1 cellular context compared by ENCODE assay signal in genomic region chr18:9136315-9137141, GRCh38.
TF ChIP-seq lines count a peak whose summit lies in the region.

TSS of gene ANKRD12 (plus strand) at chr18:9136781. CDS start at chr18:9182433, 45,652 bp downstream.

TF ChIP-seq in GM12878, 131 proteins besides CTCF, POLR2A, EP300 and RAD21 (continued from another document and continues in another):
- no peak for TF ChIP-seq ZBTB4 (CRISPR knock-in tag; IDR thresholded peaks at IDR 0.05)
- TF ChIP-seq, protein P1, sequence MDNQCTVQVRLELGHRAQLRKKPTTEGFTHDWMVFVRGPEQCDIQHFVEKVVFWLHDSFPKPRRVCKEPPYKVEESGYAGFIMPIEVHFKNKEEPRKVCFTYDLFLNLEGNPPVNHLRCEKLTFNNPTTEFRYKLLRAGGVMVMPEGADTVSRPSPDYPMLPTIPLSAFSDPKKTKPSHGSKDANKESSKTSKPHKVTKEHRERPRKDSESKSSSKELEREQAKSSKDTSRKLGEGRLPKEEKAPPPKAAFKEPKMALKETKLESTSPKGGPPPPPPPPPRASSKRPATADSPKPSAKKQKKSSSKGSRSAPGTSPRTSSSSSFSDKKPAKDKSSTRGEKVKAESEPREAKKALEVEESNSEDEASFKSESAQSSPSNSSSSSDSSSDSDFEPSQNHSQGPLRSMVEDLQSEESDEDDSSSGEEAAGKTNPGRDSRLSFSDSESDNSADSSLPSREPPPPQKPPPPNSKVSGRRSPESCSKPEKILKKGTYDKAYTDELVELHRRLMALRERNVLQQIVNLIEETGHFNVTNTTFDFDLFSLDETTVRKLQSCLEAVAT (IDR thresholded peaks at IDR 0.05), result peak; percentile 69
- no peak for TF ChIP-seq ZNF622 (IDR thresholded peaks at IDR 0.05)
- peak; percentile 68; the same call in 1 of the 3 replicates for TF ChIP-seq POU2F2 (IDR thresholded peaks at IDR 0.05; ENCODE audit: borderline replicate concordance, low read depth, low read length)
- no peak for TF ChIP-seq NFXL1 (IDR thresholded peaks at IDR 0.05; ENCODE audit: borderline replicate concordance)
- TF ChIP-seq, protein P2, sequence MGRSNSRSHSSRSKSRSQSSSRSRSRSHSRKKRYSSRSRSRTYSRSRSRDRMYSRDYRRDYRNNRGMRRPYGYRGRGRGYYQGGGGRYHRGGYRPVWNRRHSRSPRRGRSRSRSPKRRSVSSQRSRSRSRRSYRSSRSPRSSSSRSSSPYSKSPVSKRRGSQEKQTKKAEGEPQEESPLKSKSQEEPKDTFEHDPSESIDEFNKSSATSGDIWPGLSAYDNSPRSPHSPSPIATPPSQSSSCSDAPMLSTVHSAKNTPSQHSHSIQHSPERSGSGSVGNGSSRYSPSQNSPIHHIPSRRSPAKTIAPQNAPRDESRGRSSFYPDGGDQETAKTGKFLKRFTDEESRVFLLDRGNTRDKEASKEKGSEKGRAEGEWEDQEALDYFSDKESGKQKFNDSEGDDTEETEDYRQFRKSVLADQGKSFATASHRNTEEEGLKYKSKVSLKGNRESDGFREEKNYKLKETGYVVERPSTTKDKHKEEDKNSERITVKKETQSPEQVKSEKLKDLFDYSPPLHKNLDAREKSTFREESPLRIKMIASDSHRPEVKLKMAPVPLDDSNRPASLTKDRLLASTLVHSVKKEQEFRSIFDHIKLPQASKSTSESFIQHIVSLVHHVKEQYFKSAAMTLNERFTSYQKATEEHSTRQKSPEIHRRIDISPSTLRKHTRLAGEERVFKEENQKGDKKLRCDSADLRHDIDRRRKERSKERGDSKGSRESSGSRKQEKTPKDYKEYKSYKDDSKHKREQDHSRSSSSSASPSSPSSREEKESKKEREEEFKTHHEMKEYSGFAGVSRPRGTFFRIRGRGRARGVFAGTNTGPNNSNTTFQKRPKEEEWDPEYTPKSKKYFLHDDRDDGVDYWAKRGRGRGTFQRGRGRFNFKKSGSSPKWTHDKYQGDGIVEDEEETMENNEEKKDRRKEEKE (IDR thresholded peaks at IDR 0.05), result peak; percentile 90
- TF ChIP-seq TARDBP (IDR thresholded peaks at IDR 0.05; ENCODE audit: borderline replicate concordance), result peak; percentile 24; the same call in 1 of the 2 replicates
- no peak for TF ChIP-seq ZBTB33 (IDR thresholded peaks at IDR 0.05)
- TF ChIP-seq BCL11A (IDR thresholded peaks at IDR 0.05; ENCODE audit: low read depth, low read length), result no peak
- peak; percentile 77 for TF ChIP-seq CHD2 (IDR thresholded peaks at IDR 0.05; ENCODE audit: borderline replicate concordance, low read depth, low read length)
- TF ChIP-seq ASH2L (IDR thresholded peaks at IDR 0.05; ENCODE audit: borderline replicate concordance, low read depth), result no peak; the same call in 1 of the 2 replicates
- peak; percentile 49 for TF ChIP-seq DPF2 (IDR thresholded peaks at IDR 0.05)
- no peak for TF ChIP-seq BMI1 (IDR thresholded peaks at IDR 0.05; ENCODE audit: borderline replicate concordance)
- peak; percentile 96 for TF ChIP-seq BACH1 (IDR thresholded peaks at IDR 0.05; ENCODE audit: borderline replicate concordance)
- no peak for TF ChIP-seq MYC (IDR thresholded peaks at IDR 0.05; ENCODE audit: insufficient read depth, insufficient read length, insufficient replicate concordance, low read length, severe bottlenecking)
- no peak for TF ChIP-seq SREBF2 (IDR thresholded peaks at IDR 0.05; ENCODE audit: low read length)
- TF ChIP-seq PAX8 (IDR thresholded peaks at IDR 0.05), result no peak
- TF ChIP-seq CREM (IDR thresholded peaks at IDR 0.05; ENCODE audit: low read depth), result peak; percentile 73; the same call in 1 of the 2 replicates
- TF ChIP-seq SREBF1 (IDR thresholded peaks at IDR 0.05; ENCODE audit: low read length), result peak; percentile 90
- 0 out of 3 replicates have a peak, but pooled peaks of 1 of the 2 experiments have one; percentile 20 for TF ChIP-seq EGR1 (IDR thresholded peaks at IDR 0.05; ENCODE audit: borderline replicate concordance in 1 of 2, low read depth in 2 of 2, low read length in 2 of 2)
- TF ChIP-seq, protein P3, sequence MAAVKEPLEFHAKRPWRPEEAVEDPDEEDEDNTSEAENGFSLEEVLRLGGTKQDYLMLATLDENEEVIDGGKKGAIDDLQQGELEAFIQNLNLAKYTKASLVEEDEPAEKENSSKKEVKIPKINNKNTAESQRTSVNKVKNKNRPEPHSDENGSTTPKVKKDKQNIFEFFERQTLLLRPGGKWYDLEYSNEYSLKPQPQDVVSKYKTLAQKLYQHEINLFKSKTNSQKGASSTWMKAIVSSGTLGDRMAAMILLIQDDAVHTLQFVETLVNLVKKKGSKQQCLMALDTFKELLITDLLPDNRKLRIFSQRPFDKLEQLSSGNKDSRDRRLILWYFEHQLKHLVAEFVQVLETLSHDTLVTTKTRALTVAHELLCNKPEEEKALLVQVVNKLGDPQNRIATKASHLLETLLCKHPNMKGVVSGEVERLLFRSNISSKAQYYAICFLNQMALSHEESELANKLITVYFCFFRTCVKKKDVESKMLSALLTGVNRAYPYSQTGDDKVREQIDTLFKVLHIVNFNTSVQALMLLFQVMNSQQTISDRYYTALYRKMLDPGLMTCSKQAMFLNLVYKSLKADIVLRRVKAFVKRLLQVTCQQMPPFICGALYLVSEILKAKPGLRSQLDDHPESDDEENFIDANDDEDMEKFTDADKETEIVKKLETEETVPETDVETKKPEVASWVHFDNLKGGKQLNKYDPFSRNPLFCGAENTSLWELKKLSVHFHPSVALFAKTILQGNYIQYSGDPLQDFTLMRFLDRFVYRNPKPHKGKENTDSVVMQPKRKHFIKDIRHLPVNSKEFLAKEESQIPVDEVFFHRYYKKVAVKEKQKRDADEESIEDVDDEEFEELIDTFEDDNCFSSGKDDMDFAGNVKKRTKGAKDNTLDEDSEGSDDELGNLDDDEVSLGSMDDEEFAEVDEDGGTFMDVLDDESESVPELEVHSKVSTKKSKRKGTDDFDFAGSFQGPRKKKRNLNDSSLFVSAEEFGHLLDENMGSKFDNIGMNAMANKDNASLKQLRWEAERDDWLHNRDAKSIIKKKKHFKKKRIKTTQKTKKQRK (IDR thresholded peaks at IDR 0.05; ENCODE audit: low read depth, low read length), result no peak
- TF ChIP-seq RUNX3 (IDR thresholded peaks at IDR 0.05; ENCODE audit: low read length), result peak; percentile 61
- no peak for TF ChIP-seq SRF (IDR thresholded peaks at IDR 0.05; ENCODE audit: low read depth in 2 of 2, low read length in 2 of 2)
- TF ChIP-seq HCFC1 (IDR thresholded peaks at IDR 0.05; ENCODE audit: low read length), result peak; percentile 43; the same call in 1 of the 2 replicates
- TF ChIP-seq RELB (IDR thresholded peaks at IDR 0.05; ENCODE audit: low read depth), result peak; percentile 84
- no peak for TF ChIP-seq STAT1 (conservative IDR thresholded peaks at IDR 0.05)
- peak; percentile 95 for TF ChIP-seq MEF2B (IDR thresholded peaks at IDR 0.05; ENCODE audit: partially characterized antibody, poor library complexity, severe bottlenecking)
- TF ChIP-seq USF2 (IDR thresholded peaks at IDR 0.05; ENCODE audit: borderline replicate concordance, low read depth, low read length), result peak; percentile 98
- no peak for TF ChIP-seq E2F4 (IDR thresholded peaks at IDR 0.05; ENCODE audit: low read depth, low read length)
- peak; percentile 5 to 47; a peak in 1 of 4 replicates for TF ChIP-seq IKZF2 (IDR thresholded peaks at IDR 0.05)
- peak; percentile 36; the same call in 1 of the 2 replicates for TF ChIP-seq IRF3 (IDR thresholded peaks at IDR 0.05)
- TF ChIP-seq, protein P4, sequence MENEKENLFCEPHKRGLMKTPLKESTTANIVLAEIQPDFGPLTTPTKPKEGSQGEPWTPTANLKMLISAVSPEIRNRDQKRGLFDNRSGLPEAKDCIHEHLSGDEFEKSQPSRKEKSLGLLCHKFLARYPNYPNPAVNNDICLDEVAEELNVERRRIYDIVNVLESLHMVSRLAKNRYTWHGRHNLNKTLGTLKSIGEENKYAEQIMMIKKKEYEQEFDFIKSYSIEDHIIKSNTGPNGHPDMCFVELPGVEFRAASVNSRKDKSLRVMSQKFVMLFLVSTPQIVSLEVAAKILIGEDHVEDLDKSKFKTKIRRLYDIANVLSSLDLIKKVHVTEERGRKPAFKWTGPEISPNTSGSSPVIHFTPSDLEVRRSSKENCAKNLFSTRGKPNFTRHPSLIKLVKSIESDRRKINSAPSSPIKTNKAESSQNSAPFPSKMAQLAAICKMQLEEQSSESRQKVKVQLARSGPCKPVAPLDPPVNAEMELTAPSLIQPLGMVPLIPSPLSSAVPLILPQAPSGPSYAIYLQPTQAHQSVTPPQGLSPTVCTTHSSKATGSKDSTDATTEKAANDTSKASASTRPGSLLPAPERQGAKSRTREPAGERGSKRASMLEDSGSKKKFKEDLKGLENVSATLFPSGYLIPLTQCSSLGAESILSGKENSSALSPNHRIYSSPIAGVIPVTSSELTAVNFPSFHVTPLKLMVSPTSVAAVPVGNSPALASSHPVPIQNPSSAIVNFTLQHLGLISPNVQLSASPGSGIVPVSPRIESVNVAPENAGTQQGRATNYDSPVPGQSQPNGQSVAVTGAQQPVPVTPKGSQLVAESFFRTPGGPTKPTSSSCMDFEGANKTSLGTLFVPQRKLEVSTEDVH (IDR thresholded peaks at IDR 0.05; ENCODE audit: low read depth, partially characterized antibody), result no peak
- 0 out of 2 replicates have a peak, but pooled peaks have one; percentile 47 for TF ChIP-seq TAF1 (IDR thresholded peaks at IDR 0.05; ENCODE audit: borderline replicate concordance, low read depth, low read length)
- TF ChIP-seq HDAC2 (IDR thresholded peaks at IDR 0.05), result no peak
- TF ChIP-seq CHD4 (IDR thresholded peaks at IDR 0.05), result no peak
- 0 out of 2 replicates have a peak, but pooled peaks have one; percentile 28 for TF ChIP-seq NFIC (IDR thresholded peaks at IDR 0.05; ENCODE audit: low read depth, low read length)
- peak; percentile 71 for TF ChIP-seq RELA (IDR thresholded peaks at IDR 0.05; ENCODE audit: borderline replicate concordance, partially characterized antibody)
- peak; percentile 62; the same call in 1 of the 2 replicates for TF ChIP-seq PAX5 (IDR thresholded peaks at IDR 0.05; ENCODE audit: borderline replicate concordance, low read depth, low read length)
